16 cellular contexts compared by ENCODE assay signal in the genomic region with DNA sequence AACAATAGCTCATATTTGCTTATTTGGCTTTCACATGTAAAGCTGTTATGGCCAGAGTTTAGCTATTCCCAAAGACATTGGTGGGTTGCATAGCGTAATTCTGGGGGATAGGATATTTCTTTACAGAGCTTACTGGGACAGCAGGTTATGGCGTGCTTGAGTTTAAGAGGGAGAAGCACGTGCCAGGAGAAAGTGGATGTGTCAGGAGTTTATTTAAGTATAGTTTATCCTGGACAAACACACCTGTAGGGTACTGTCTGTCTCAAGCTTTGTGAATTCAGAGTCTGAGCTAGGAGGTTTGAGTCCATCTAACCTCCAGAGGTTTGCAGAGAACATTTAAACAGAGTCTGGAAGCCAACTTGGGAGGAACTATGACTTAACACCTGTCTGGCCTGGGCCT. TPM values are rescaled to one million over a fixed set of nuclear protein-coding genes. Genes with fewer than 3 reads are reported as not detected.
"Had no signal": no experiment of that assay in that cellular context is flagged by ENCODE, and none has a peak within 500 bp of the region (broad histone marks: within the 10 kb centered on the region; RNA-seq: fewer than 3 reads in every experiment).

No MANE protein-coding gene starts in this region.

- H3K27me3 Mint-ChIP-seq: activated B cell treated with CpG ODN at 0.5 μM for 24 hours had no signal

- H3K27ac Mint-ChIP-seq: activated B cell treated with CpG ODN at 0.5 μM for 24 hours; T-helper 1 cell treated with Interleukin-12 subunit alpha and Interleukin-12 subunit beta and Interleukin-4 antibody, amounts not matched to agents 30 μg/mL and 1 μg/mL, for 36 hours had no signal

- H3K27me3 ChIP-seq: breast epithelium, heart right ventricle, stomach had no signal

- H3K4me1 ChIP-seq: breast epithelium had no signal

- DNase-seq: activated B cell treated with CpG ODN at 0.5 μM for 24 hours; activated CD4-positive, alpha-beta T cell treated with anti-CD3 and anti-CD28 coated beads, Interleukin-2, amount 50 U/mL, for 1 hour; activated naive CD4-positive, alpha-beta T cell treated with anti-CD3 and anti-CD28 coated beads, Interleukin-2, amount 50 U/mL, for 16 hours; activated T-cell treated with anti-CD3 and anti-CD28 coated beads, Interleukin-2, amount 50 U/mL, for 1 hour; aorta; heart right ventricle; mucosa of descending colon; nephron progenitor cell; stimulated activated CD4-positive, alpha-beta T cell treated with anti-CD3 and anti-CD28 coated beads, Interleukin-2, amount 100 ng/mL, for 48 hours; stomach had no signal

- ATAC-seq: heart right ventricle, mucosa of descending colon had no signal

- H3K27ac ChIP-seq: breast epithelium, heart right ventricle had no signal

- H3K4me3 ChIP-seq: breast epithelium, heart right ventricle, mucosa of descending colon, stomach, thoracic aorta had no signal

- H3K9me3 Mint-ChIP-seq: activated B cell treated with CpG ODN at 0.5 μM for 24 hours; nephron progenitor cell; T-helper 1 cell treated with Interleukin-12 subunit alpha and Interleukin-12 subunit beta and Interleukin-4 antibody, amounts not matched to agents 30 μg/mL and 1 μg/mL, for 36 hours had no signal

- H3K9me3 ChIP-seq: breast epithelium, heart right ventricle, mucosa of descending colon, stomach, thoracic aorta had no signal

- H3K4me3 Mint-ChIP-seq: activated B cell treated with CpG ODN at 0.5 μM for 24 hours; nephron progenitor cell; T-helper 1 cell treated with Interleukin-12 subunit alpha and Interleukin-12 subunit beta and Interleukin-4 antibody, amounts not matched to agents 30 μg/mL and 1 μg/mL, for 36 hours had no signal

- H3K36me3 ChIP-seq: breast epithelium, thoracic aorta had no signal

RNA-seq across cellular contexts. Expression of a gene that starts 25.4 kb away (rescaled TPM):
- total RNA-seq: activated B cell treated with CpG ODN at 0.5 μM for 24 hours, aorta, breast epithelium, fibroblast of lung, frontal cortex, mucosa of descending colon, stomach, thoracic aorta had no signal

RNA-seq across cellular contexts. Expression of a gene that starts 40.6 kb away (rescaled TPM):
- total RNA-seq: activated B cell treated with CpG ODN at 0.5 μM for 24 hours, aorta, frontal cortex, stomach, thoracic aorta, urinary bladder had no signal
